In genomic region chr3:154195620-154196366, GRCh38 we compare ENCODE assay signal across 21 cellular contexts.
"Had no signal": no experiment of that assay in that cellular context is flagged by ENCODE, and none has a peak within 500 bp of the region (broad histone marks: within the 10 kb centered on the region; RNA-seq: fewer than 3 reads in every experiment).

No MANE protein-coding gene starts in this region.

- H3K9me3 ChIP-seq: left lung, thoracic aorta, vagina had no signal

- ATAC-seq: activated T-cell treated with anti-CD3 and anti-CD28 coated beads, Interleukin-2, amount 50 U/mL, for 72 hours; foreskin keratinocyte; left lung; natural killer cell; stimulated activated naive B cell treated with anti-CD40 and anti-IgM and Interleukin-4, amounts not matched to agents 10 μg/mL and 1 μg/mL and 100 μg/mL, for 72 hours had no signal

- H3K4me3 ChIP-seq: coronary artery, left lung, lung, thoracic aorta, vagina had no signal

- FAIRE-seq: endometrium had no signal

- DNase-seq: activated CD4-positive, alpha-beta memory T cell treated with anti-CD3 and anti-CD28 coated beads for 36 hours; activated CD4-positive, alpha-beta T cell treated with anti-CD3 and anti-CD28 coated beads for 48 hours; activated effector memory CD4-positive, alpha-beta T cell treated with Interleukin-2 at 50 U/mL for 16 hours; activated naive CD4-positive, alpha-beta T cell treated with anti-CD3 and anti-CD28 coated beads for 36 hours; activated naive CD8-positive, alpha-beta T cell treated with anti-CD3 and anti-CD28 coated beads, Interleukin-2, amount 10 ng/mL, durations not matched to agents 7 days and 5 days; activated T-cell treated with anti-CD3 and anti-CD28 coated beads, Interleukin-2, amount 50 U/mL, for 72 hours; amniotic stem cell; cerebellar nuclear complex; foreskin keratinocyte; kidney glomerular epithelial cell; left lung; natural killer cell; retina; stimulated activated CD4-positive, alpha-beta T cell treated with anti-CD3 and anti-CD28 coated beads, Interleukin-2, amount 100 ng/mL, for 48 hours; stimulated activated CD8-positive, alpha-beta memory T cell treated with anti-CD3 and anti-CD28 coated beads, Interleukin-4, amount 100 ng/mL, for 48 hours; stimulated activated naive B cell treated with anti-CD40 and anti-IgM and Interleukin-4, amounts not matched to agents 10 μg/mL and 1 μg/mL and 100 μg/mL, for 72 hours had no signal

- H3K27me3 ChIP-seq: foreskin keratinocyte, left lung, vagina had no signal

- H3K4me1 ChIP-seq: foreskin keratinocyte, left lung, vagina had no signal

- H3K27ac ChIP-seq: coronary artery, foreskin keratinocyte, left lung, thoracic aorta, vagina had no signal
